In the genomic region with DNA sequence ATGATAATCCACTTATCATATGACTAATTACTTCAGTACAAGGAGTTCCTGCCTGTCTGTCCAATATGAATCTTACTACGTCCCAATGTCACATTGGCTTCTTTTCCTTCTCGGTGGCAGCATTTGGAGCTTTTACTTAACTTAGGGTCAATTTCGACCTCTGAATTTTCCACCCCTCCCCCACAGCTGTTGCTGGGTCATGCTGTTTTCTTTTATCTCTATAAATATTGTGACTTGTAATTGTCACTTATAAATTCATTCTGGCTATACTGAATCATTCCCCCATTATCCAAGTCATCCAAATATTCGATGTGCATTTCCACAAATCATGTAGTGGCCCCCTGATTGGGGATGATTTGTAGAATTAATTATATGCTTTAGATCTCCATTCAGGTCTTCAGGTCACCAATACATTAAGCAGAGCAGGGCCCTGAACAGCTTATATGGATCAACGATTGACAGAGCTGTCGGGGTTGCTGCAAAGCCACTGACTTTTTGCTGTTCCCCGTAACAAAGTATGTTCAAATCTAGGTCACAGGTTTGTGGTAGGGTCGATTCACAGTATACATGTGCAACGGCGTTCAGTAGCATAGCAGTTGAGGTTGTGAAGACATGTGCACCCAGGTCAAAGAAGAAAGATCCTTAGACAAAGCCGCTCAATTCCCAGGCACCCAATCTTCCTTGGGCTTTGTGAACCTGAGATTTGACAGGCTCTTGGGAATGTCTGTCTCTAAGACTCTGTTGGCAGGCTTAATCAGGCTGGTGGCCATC, we compare ENCODE assay signal across 23 cellular contexts. TPM values are rescaled to one million over a fixed set of nuclear protein-coding genes. Genes with fewer than 3 reads are reported as not detected.
A peak's percentile ranks its signal among the peaks of the same experiment; 100 is the strongest.
DNase-seq lines count a peak whose midpoint lies in the region; ATAC-seq and TF ChIP-seq lines count a peak whose summit lies in the region.
"Had no signal": no experiment of that assay in that cellular context is flagged by ENCODE, and none has a peak within 500 bp of the region (broad histone marks: within the 10 kb centered on the region; RNA-seq: fewer than 3 reads in every experiment).

No MANE protein-coding gene starts in this region.

- TF ChIP-seq RAD21 in SK-N-SH (IDR thresholded peaks at IDR 0.05; ENCODE audit: low read length), result no peak

- peaks cover 28% of the 10 kb centered on the region for H3K4me1 Mint-ChIP-seq in neural progenitor cell
- no peaks in the 10 kb centered on the region for H3K4me1 Mint-ChIP-seq in activated CD8-positive, alpha-beta T cell treated with anti-CD3 and anti-CD28 coated beads for 36 hours (ENCODE audit: low read depth)
- H3K4me1 Mint-ChIP-seq: activated CD4-positive, alpha-beta T cell treated with anti-CD3 and anti-CD28 coated beads for 36 hours; naive thymus-derived CD8-positive, alpha-beta T cell; stimulated activated naive CD8-positive, alpha-beta T cell treated with anti-CD3 and anti-CD28 coated beads, Interleukin-15, amount 100 ng/mL, for 72 hours had no signal

- no peak for ATAC-seq in SK-N-SH treated with all-trans-retinoic acid at 6 μM for 48 hours
- no peak for ATAC-seq in activated CD8-positive, alpha-beta T cell treated with anti-CD3 and anti-CD28 coated beads for 36 hours
- ATAC-seq: activated CD4-positive, alpha-beta T cell treated with anti-CD3 and anti-CD28 coated beads for 36 hours; CD8-positive, alpha-beta T cell; naive thymus-derived CD8-positive, alpha-beta T cell; stimulated activated naive CD8-positive, alpha-beta T cell treated with anti-CD3 and anti-CD28 coated beads, Interleukin-15, amount 100 ng/mL, for 72 hours had no signal

- 62% methylated on average over 11 of the region's 11 CpGs for WGBS in SK-N-SH (ENCODE audit: low lambda C conversion rate)

- no peaks in the 10 kb centered on the region for H3K9me3 Mint-ChIP-seq in neural progenitor cell
- H3K9me3 Mint-ChIP-seq in activated CD8-positive, alpha-beta T cell treated with anti-CD3 and anti-CD28 coated beads for 36 hours, result no peaks in the 10 kb centered on the region
- H3K9me3 Mint-ChIP-seq: CD8-positive, alpha-beta T cell; naive thymus-derived CD8-positive, alpha-beta T cell; stimulated activated naive CD8-positive, alpha-beta T cell treated with anti-CD3 and anti-CD28 coated beads, Interleukin-15, amount 100 ng/mL, for 72 hours had no signal

- POLR2A ChIA-PET in SK-N-SH (lab: Yijun Ruan, JAX), result no interaction called here
- POLR2A ChIA-PET in activated CD8-positive, alpha-beta T cell treated with anti-CD3 and anti-CD28 coated beads for 36 hours (lab: Charles Lee), result no interaction called here

- no peaks in the 10 kb centered on the region for H3K36me3 Mint-ChIP-seq in neural progenitor cell
- no peaks in the 10 kb centered on the region for H3K36me3 Mint-ChIP-seq in activated CD8-positive, alpha-beta T cell treated with anti-CD3 and anti-CD28 coated beads for 36 hours (ENCODE audit: low read depth)
- H3K36me3 Mint-ChIP-seq: CD8-positive, alpha-beta T cell; naive thymus-derived CD8-positive, alpha-beta T cell had no signal

- H2AFZ ChIP-seq in SK-N-SH (ENCODE audit: low read depth), result no peak overlapping the region
- no peak overlapping the region for H2AFZ ChIP-seq in neural progenitor cell (replicated peaks)

- DNase-seq in SK-N-SH (peak; percentile 14), GM13977 (ENCODE audit: low spot score) (peak; percentile 24), coronary artery (ENCODE audit: low spot score) (peak; percentile 58), neural progenitor cell (ENCODE audit: low spot score) (peak; percentile 1), NCI-H1105 treated with DMSO at 0.1 percent for 48 hours (lab: John Stamatoyannopoulos, UW) (no peak), NCI-H748 treated with DMSO at 0.1 percent for 48 hours (lab: John Stamatoyannopoulos, UW) (no peak)
- DNase-seq in activated CD8-positive, alpha-beta T cell treated with anti-CD3 and anti-CD28 coated beads for 36 hours, result no peak
- DNase-seq: activated CD4-positive, alpha-beta T cell treated with anti-CD3 and anti-CD28 coated beads for 36 hours; CD8-positive, alpha-beta T cell; DMS53; GOT3; left cardiac atrium; NCI-H1436 treated with DMSO at 0.1 percent for 48 hours; NCI-H526; stimulated activated CD4-positive, alpha-beta T cell treated with anti-CD3 and anti-CD28 coated beads, Interleukin-12 subunit alpha, Interleukin-12 subunit beta, amount 100 ng/mL, for 4 hours; stimulated activated naive CD8-positive, alpha-beta T cell treated with anti-CD3 and anti-CD28 coated beads, Interleukin-15, amount 100 ng/mL, for 72 hours; trophoblast cell had no signal

- H3K9ac ChIP-seq in SK-N-SH (no peak overlapping the region), neural progenitor cell (no peak overlapping the region)

- H3F3A ChIP-seq in SK-N-SH (replicated peaks; ENCODE audit: insufficient read depth), result no peaks in the 10 kb centered on the region
- H3F3A ChIP-seq in neural progenitor cell (ENCODE audit: low read depth), result no peaks in the 10 kb centered on the region

- H3K79me2 ChIP-seq in SK-N-SH (ENCODE audit: insufficient read depth), result no peaks in the 10 kb centered on the region
- H3K79me2 ChIP-seq in neural progenitor cell (ENCODE audit: low read depth), result no peaks in the 10 kb centered on the region

- H3K27ac ChIP-seq in SK-N-SH (ENCODE audit: low read depth in 2 of 2, low read length in 1 of 2) (no peak overlapping the region), coronary artery (no peak overlapping the region), neural progenitor cell (no peak overlapping the region)
- H3K27ac ChIP-seq: 22Rv1, breast epithelium, ovary, right atrium auricular region had no signal

- peaks cover 3% of the 10 kb centered on the region for H3K27me3 Mint-ChIP-seq in neural progenitor cell (ENCODE audit: insufficient read depth, low read depth)
- peaks cover 5% of the 10 kb centered on the region for H3K27me3 Mint-ChIP-seq in activated CD8-positive, alpha-beta T cell treated with anti-CD3 and anti-CD28 coated beads for 36 hours

- H3K9me3 ChIP-seq in SK-N-SH (no peaks in the 10 kb centered on the region), neural progenitor cell (ENCODE audit: low read depth) (no peaks in the 10 kb centered on the region)
- H3K9me3 ChIP-seq: breast epithelium, ovary, right atrium auricular region had no signal

- no peak overlapping the region for H3K4me3 Mint-ChIP-seq in neural progenitor cell
- no peak overlapping the region for H3K4me3 Mint-ChIP-seq in activated CD8-positive, alpha-beta T cell treated with anti-CD3 and anti-CD28 coated beads for 36 hours
- H3K4me3 Mint-ChIP-seq: activated CD4-positive, alpha-beta T cell treated with anti-CD3 and anti-CD28 coated beads for 36 hours; CD8-positive, alpha-beta T cell; naive thymus-derived CD8-positive, alpha-beta T cell; stimulated activated naive CD8-positive, alpha-beta T cell treated with anti-CD3 and anti-CD28 coated beads, Interleukin-15, amount 100 ng/mL, for 72 hours had no signal

- H3K27ac Mint-ChIP-seq in neural progenitor cell, result peak overlapping the region; percentile 9
- no peak overlapping the region for H3K27ac Mint-ChIP-seq in activated CD8-positive, alpha-beta T cell treated with anti-CD3 and anti-CD28 coated beads for 36 hours
- H3K27ac Mint-ChIP-seq: activated CD4-positive, alpha-beta T cell treated with anti-CD3 and anti-CD28 coated beads for 36 hours; CD8-positive, alpha-beta T cell; stimulated activated naive CD8-positive, alpha-beta T cell treated with anti-CD3 and anti-CD28 coated beads, Interleukin-15, amount 100 ng/mL, for 72 hours had no signal

- no peak for TF ChIP-seq EP300 in SK-N-SH (IDR thresholded peaks at IDR 0.05; ENCODE audit: borderline replicate concordance in 1 of 2, low read depth in 1 of 2, low read length in 1 of 2)

- H3K4me1 ChIP-seq in SK-N-SH (ENCODE audit: control insufficient read depth in 1 of 2, insufficient read depth in 2 of 2, low read depth in 1 of 2, low read length in 1 of 2) (peaks cover 0 to 7% of the 10 kb centered on the region in 2 experiments; a peak in 1 of 4 replicates), neural progenitor cell (no peaks in the 10 kb centered on the region)
- H3K4me1 ChIP-seq: breast epithelium had no signal

- intact Hi-C loops in activated CD8-positive, alpha-beta T cell treated with anti-CD3 and anti-CD28 coated beads for 36 hours (cut with micrococcal nuclease), result no loop called here

- H3K4me3 ChIP-seq in SK-N-SH (ENCODE audit: low read depth in 2 of 2, low read length in 1 of 2), result no peak overlapping the region
- no peak overlapping the region for H3K4me3 ChIP-seq in coronary artery
- no peak overlapping the region for H3K4me3 ChIP-seq in neural progenitor cell
- H3K4me3 ChIP-seq: breast epithelium, ovary, right atrium auricular region had no signal

- H4K20me1 ChIP-seq in SK-N-SH (ENCODE audit: insufficient read depth) (no peaks in the 10 kb centered on the region), neural progenitor cell (ENCODE audit: low read depth) (no peaks in the 10 kb centered on the region)

- TF ChIP-seq CTCF in SK-N-SH (IDR thresholded peaks at IDR 0.05) (no peak), GM13977 (IDR thresholded peaks at IDR 0.05; ENCODE audit: extremely low read depth, insufficient read depth, missing control alignments) (no peak), coronary artery (IDR thresholded peaks at IDR 0.05) (no peak), neural progenitor cell (IDR thresholded peaks at IDR 0.05) (no peak)
- no peak for TF ChIP-seq CTCF in activated CD8-positive, alpha-beta T cell treated with anti-CD3 and anti-CD28 coated beads for 36 hours (IDR thresholded peaks at IDR 0.05)

- no peaks in the 10 kb centered on the region for H3K9me2 ChIP-seq in SK-N-SH

- H3K36me3 ChIP-seq in SK-N-SH (replicated peaks in 1 of 2; ENCODE audit: control insufficient read depth in 1 of 2, insufficient read depth in 2 of 2, low read length in 1 of 2), result no peaks in the 10 kb centered on the region
- no peaks in the 10 kb centered on the region for H3K36me3 ChIP-seq in neural progenitor cell
- H3K36me3 ChIP-seq: breast epithelium, ovary, right atrium auricular region had no signal

- H3K27me3 ChIP-seq in SK-N-SH (ENCODE audit: insufficient read depth), result peaks cover 8% of the 10 kb centered on the region; the same call in 1 of the 2 replicates
- peaks cover 6% of the 10 kb centered on the region for H3K27me3 ChIP-seq in neural progenitor cell
- H3K27me3 ChIP-seq: ovary, right atrium auricular region had no signal

- no peak overlapping the region for H3K4me2 ChIP-seq in SK-N-SH
- no peak overlapping the region for H3K4me2 ChIP-seq in neural progenitor cell

- in situ Hi-C loops in GM13977 (cut with MboI; ENCODE audit: low pct_unique_long_range_greater_than_20kb, low sequenced_read_pairs, unreplicated experiment), result loop anchor here (10.0 kb wide), 1 partner anchor 107 kb away; a partner anchor contains a TSS

- CTCF ChIA-PET in SK-N-SH (lab: Yijun Ruan, JAX), result interaction anchor here (0.6 to 1.6 kb wide), 5 partner anchors 11 to 101 kb away, joined by 3 to 4 read pairs (median 3); no protein-coding TSS in a partner anchor
- CTCF ChIA-PET in activated CD8-positive, alpha-beta T cell treated with anti-CD3 and anti-CD28 coated beads for 36 hours (lab: Charles Lee), result no interaction called here

RNA-seq across cellular contexts. Expression of a gene that starts 18.3 kb away (rescaled TPM):
- not detected in 2 replicates for polyA plus RNA-seq in SK-N-SH (2012; rRNA removed)
- polyA plus RNA-seq in SK-N-SH (2012; cell fraction: cytosol; rRNA removed), result not detected in 2 replicates
- not detected in 2 replicates for polyA plus RNA-seq in SK-N-SH (2012; cell fraction: nucleus; rRNA removed)
- total RNA-seq in neural progenitor cell (ENCODE audit: low replicate concordance), result under 0.01 TPM in 2 replicates
- 1,000 to 10,000 TPM in 1 of 2 experiments, 100 to 1,000 TPM in 1; 820 to 1,043 TPM for total RNA-seq in activated CD8-positive, alpha-beta T cell treated with anti-CD3 and anti-CD28 coated beads for 36 hours
- total RNA-seq: right atrium auricular region had no signal
- polyA plus RNA-seq: ovary had no signal

RNA-seq across cellular contexts. Expression of a gene that starts 55.3 kb away (rescaled TPM):
- polyA plus RNA-seq in SK-N-SH (2012; rRNA removed), result not detected in 2 replicates
- polyA plus RNA-seq in SK-N-SH (2012; cell fraction: cytosol; rRNA removed), result not detected in 2 replicates
- not detected in 2 replicates for polyA plus RNA-seq in SK-N-SH (2012; cell fraction: nucleus; rRNA removed)
- total RNA-seq in neural progenitor cell (ENCODE audit: low replicate concordance), result under 0.01 TPM in 2 replicates
- 1,000 to 10,000 TPM in 1 of 2 experiments, 100 to 1,000 TPM in 1; 820 to 1,043 TPM for total RNA-seq in activated CD8-positive, alpha-beta T cell treated with anti-CD3 and anti-CD28 coated beads for 36 hours
- total RNA-seq: right atrium auricular region had no signal
- polyA plus RNA-seq: ovary had no signal

Comparison
In these comparisons a context has a peak if more than half of its experiments do, and no peak if none do; other contexts are left out.
1. DNase-seq: peak in SK-N-SH (single experiment), GM13977 (single experiment), coronary artery (single experiment) and neural progenitor cell (single experiment); none in NCI-H1105 treated with DMSO at 0.1 percent for 48 hours (single experiment), activated CD8-positive, alpha-beta T cell treated with anti-CD3 and anti-CD28 coated beads for 36 hours (single experiment) and NCI-H748 treated with DMSO at 0.1 percent for 48 hours (single experiment).
2. RNA of a gene that starts 18.3 kb away (total RNA-seq): 820 to 1,043 TPM in activated CD8-positive, alpha-beta T cell treated with anti-CD3 and anti-CD28 coated beads for 36 hours; under 0.01 TPM in neural progenitor cell; every median in the first group is over 100 times any median in the second.
3. RNA of a gene that starts 55.3 kb away (total RNA-seq): 820 to 1,043 TPM in activated CD8-positive, alpha-beta T cell treated with anti-CD3 and anti-CD28 coated beads for 36 hours; under 0.01 TPM in neural progenitor cell; every median in the first group is over 100 times any median in the second.